1 cellular context compared by ENCODE assay signal in the genomic region with DNA sequence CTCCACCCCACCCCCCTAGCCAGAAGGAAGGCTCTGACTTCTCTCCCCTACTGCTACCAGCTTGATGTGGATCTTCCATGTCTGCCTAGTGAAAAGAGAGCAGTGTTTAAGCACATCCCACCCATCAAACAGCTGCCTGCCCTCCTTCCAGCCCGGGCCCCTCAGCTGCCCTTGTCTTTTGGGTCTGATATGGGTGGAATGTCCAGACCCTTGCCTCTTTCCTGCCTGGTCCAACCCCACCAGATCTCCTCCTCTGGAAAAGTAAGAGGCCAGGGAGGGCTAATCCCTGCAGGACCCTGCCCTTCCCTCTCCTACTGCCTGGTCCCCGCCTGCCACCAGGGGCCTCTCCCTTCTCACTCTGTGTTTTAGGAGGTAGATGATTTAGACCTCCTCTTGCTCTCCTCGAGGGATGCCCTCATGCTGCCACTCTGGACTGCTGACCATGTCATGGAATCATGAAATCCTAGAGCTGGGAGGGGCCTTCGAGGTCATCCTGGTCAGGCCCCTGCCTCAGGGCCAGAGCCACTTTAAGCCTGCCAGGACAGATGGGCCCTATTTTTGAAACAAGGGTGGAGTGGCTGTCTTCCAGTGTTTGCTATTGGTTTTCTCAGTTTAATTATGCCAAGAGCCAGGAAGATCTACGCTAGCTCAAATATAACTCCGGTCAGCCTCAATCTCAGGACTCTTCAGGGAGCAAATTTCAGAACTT.
TF ChIP-seq lines count a peak whose summit lies in the region.

No MANE protein-coding gene starts in this region.

TF ChIP-seq in K562, 482 proteins besides CTCF, POLR2A, EP300 and RAD21:
- TF ChIP-seq RBM22 (IDR thresholded peaks at IDR 0.05; ENCODE audit: low read depth, low read length, poor library complexity, severe bottlenecking) = no peak
- peak; percentile 78 for TF ChIP-seq NR2C1 (IDR thresholded peaks at IDR 0.05)
- peak; percentile 78 for TF ChIP-seq NR2C1 (tag; IDR thresholded peaks at IDR 0.05)
- TF ChIP-seq NR2C2 (CRISPR knock-in tag; IDR thresholded peaks at IDR 0.05) = no peak
- peak; percentile 73 for TF ChIP-seq NR2C2 (tag; IDR thresholded peaks at IDR 0.05)
- TF ChIP-seq TOE1 (IDR thresholded peaks at IDR 0.05; ENCODE audit: borderline replicate concordance) = no peak
- TF ChIP-seq TOE1 (CRISPR knock-in tag; IDR thresholded peaks at IDR 0.05; ENCODE audit: borderline replicate concordance, low read depth) = no peak
